In genomic region chr5:132427285-132428146, GRCh38 we compare ENCODE assay signal across 8 cellular contexts.
DNase-seq lines count a peak whose midpoint lies in the region; ATAC-seq lines count a peak whose summit lies in the region.

No MANE protein-coding gene starts in this region.

- DNase-seq in SHP77 (lab: John Stamatoyannopoulos, UW) (peak; percentile 14 to 73), kidney tubule cell (ENCODE audit: low spot score) (peak; percentile 70), NCI-H1436 treated with DMSO at 0.1 percent for 48 hours (lab: John Stamatoyannopoulos, UW) (no peak), GF-D8 (lab: John Stamatoyannopoulos, UW) (no peak)
- DNase-seq in activated naive CD4-positive, alpha-beta T cell treated with anti-CD3 and anti-CD28 coated beads, Interleukin-2, amount 50 U/mL, for 16 hours, result peak; percentile 53
- DNase-seq in stimulated activated naive CD4-positive, alpha-beta T cell (lab: John Stamatoyannopoulos, UW), result peak; percentile 28 to 61 (median 44)

- H3K27me3 ChIP-seq in BLaER1, result no peaks in the 10 kb centered on the region

- peak overlapping the region; percentile 97 for H3K27ac ChIP-seq in BLaER1

- peaks cover 100% of the 10 kb centered on the region for H3K4me1 ChIP-seq in BLaER1

- no peaks in the 10 kb centered on the region for H4K20me1 ChIP-seq in BLaER1

- peak overlapping the region; percentile 94 for H3K4me2 ChIP-seq in BLaER1

- peak overlapping the region; percentile 93 for H3K9ac ChIP-seq in BLaER1

- H3K9me3 ChIP-seq in BLaER1, result no peaks in the 10 kb centered on the region

- H3K4me3 ChIP-seq in BLaER1, result peak overlapping the region; percentile 60; the same call in 1 of the 2 replicates

- H3K36me3 ChIP-seq in BLaER1, result peaks cover 10% of the 10 kb centered on the region

- peak; percentile 20 for ATAC-seq in HG02870 (IDR thresholded peaks at IDR 0.05; ENCODE audit: unreplicated experiment)

Comparison
In these comparisons a context has a peak if more than half of its experiments do, and no peak if none do; other contexts are left out.
1. DNase-seq: peak in SHP77 (2 of 2), activated naive CD4-positive, alpha-beta T cell treated with anti-CD3 and anti-CD28 coated beads, Interleukin-2, amount 50 U/mL, for 16 hours (single experiment), kidney tubule cell (single experiment) and stimulated activated naive CD4-positive, alpha-beta T cell (6 of 6); none in NCI-H1436 treated with DMSO at 0.1 percent for 48 hours (single experiment) and GF-D8 (single experiment).